ENCODE assay signal across 8 cellular contexts in the genomic region with DNA sequence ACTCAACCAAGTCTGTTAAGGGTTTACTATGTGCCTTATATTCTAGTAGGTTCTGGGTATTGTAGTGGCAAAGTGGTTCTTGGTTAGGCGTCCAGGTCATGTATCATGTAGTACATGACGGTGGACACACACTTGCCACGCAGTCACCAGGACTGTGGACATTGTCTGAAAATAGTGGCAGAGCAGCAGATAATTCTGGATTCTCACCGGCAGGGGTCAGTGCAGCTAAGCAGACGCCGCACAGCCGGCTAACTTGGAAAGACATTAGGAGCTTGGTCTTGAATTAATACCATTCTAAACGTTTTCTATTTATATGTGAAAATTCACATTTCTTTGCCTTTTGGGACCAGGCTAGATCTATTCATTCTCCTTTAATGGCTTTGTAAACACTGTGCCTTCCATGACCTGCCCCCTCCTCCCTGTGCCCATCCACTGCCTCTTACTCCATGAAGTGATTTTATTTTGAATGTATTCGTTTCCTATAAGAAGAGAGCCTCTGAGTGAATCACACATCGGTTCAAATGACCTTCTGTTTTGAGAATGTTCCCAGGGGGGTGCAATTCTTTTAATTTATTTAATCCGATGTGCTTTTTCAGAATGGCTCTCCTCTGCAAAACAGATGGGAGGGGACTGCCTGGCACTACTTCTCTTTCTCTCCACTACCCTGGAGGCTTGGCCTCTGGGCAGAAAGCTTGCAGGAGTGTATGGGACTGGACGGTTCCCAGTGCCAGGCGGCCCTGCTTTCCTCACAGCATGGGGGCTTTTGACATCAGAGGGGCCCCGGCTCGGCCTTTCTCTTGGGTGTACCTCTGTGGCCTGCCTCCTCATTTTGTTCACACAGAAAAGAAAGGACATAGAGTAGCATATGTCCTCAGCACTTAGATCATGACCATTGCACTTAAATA.
A peak's percentile ranks its signal among the peaks of the same experiment; 100 is the strongest.
DNase-seq lines count a peak whose midpoint lies in the region; ATAC-seq and TF ChIP-seq lines count a peak whose summit lies in the region.

No MANE protein-coding gene starts in this region.

- H3F3A ChIP-seq in DOHH2 (ENCODE audit: control insufficient read depth, insufficient read depth) = no peaks in the 10 kb centered on the region

- no peaks in the 10 kb centered on the region for H3K4me1 ChIP-seq in DOHH2 (ENCODE audit: control insufficient read depth, low read length)
- H3K4me1 ChIP-seq in SJSA1 (replicated peaks) = peaks cover 14% of the 10 kb centered on the region
- H3K4me1 ChIP-seq in endodermal cell (ENCODE audit: control insufficient read depth, insufficient read depth, low read length) = no peaks in the 10 kb centered on the region
- H3K4me1 ChIP-seq in tibial artery = peaks cover 0 to 8% (median 0%) of the 10 kb centered on the region in 4 donors

- H3K27me3 ChIP-seq in DOHH2 (ENCODE audit: control insufficient read depth, low read length) = no peaks in the 10 kb centered on the region
- no peaks in the 10 kb centered on the region for H3K27me3 ChIP-seq in SJSA1 (replicated peaks)
- no peaks in the 10 kb centered on the region for H3K27me3 ChIP-seq in endodermal cell (ENCODE audit: control insufficient read depth, insufficient read depth, low read length, poor library complexity, severe bottlenecking)
- H3K27me3 ChIP-seq in tibial artery = no peaks in the 10 kb centered on the region

- H3K4me3 ChIP-seq in DOHH2 (ENCODE audit: low read length) (no peak overlapping the region), SJSA1 (no peak overlapping the region), endodermal cell (ENCODE audit: low read length) (no peak overlapping the region), tibial artery (no peak overlapping the region)

- no peak overlapping the region for H3K9ac ChIP-seq in endodermal cell (ENCODE audit: extremely low read depth, low read length, poor library complexity, severe bottlenecking)

- 36 to 40% methylated on average over 8 to 14 of the region's 15 CpGs for WGBS in endodermal cell (ENCODE audit: insufficient coverage in 1 of 2, insufficient read length in 1 of 2), 2 experiments

- H3K27me3 Mint-ChIP-seq in endodermal cell (ENCODE audit: insufficient read depth) = no peaks in the 10 kb centered on the region
- H3K27me3 Mint-ChIP-seq in activated T-cell treated with anti-CD3 and anti-CD28 coated beads, Interleukin-2, amount 50 U/mL, for 4 hours (ENCODE audit: low read depth) = peaks cover 5% of the 10 kb centered on the region

- no peaks in the 10 kb centered on the region for H3K36me3 Mint-ChIP-seq in endodermal cell (ENCODE audit: low read depth)
- no peaks in the 10 kb centered on the region for H3K36me3 Mint-ChIP-seq in activated T-cell treated with anti-CD3 and anti-CD28 coated beads, Interleukin-2, amount 50 U/mL, for 4 hours (ENCODE audit: insufficient read depth)

- H3K79me2 ChIP-seq in DOHH2 (ENCODE audit: control insufficient read depth, low read length) = no peaks in the 10 kb centered on the region

- H3K36me3 ChIP-seq in DOHH2 (ENCODE audit: control insufficient read depth, low read length) = no peaks in the 10 kb centered on the region
- no peaks in the 10 kb centered on the region for H3K36me3 ChIP-seq in SJSA1
- no peaks in the 10 kb centered on the region for H3K36me3 ChIP-seq in endodermal cell (ENCODE audit: control insufficient read depth, insufficient read depth, low read length)
- no peaks in the 10 kb centered on the region for H3K36me3 ChIP-seq in tibial artery

- ATAC-seq in activated T-cell treated with anti-CD3 and anti-CD28 coated beads, Interleukin-2, amount 50 U/mL, for 4 hours = no peak

- H3K4me1 Mint-ChIP-seq in endodermal cell = no peaks in the 10 kb centered on the region
- H3K4me1 Mint-ChIP-seq in activated T-cell treated with anti-CD3 and anti-CD28 coated beads, Interleukin-2, amount 50 U/mL, for 4 hours (ENCODE audit: low read depth) = no peaks in the 10 kb centered on the region

- TF ChIP-seq CTCF in DOHH2 (IDR thresholded peaks at IDR 0.05; ENCODE audit: low read depth, low read length, poor library complexity, severe bottlenecking) (peak; percentile 77), GM20000 (IDR thresholded peaks at IDR 0.05; ENCODE audit: extremely low read depth, missing control alignments) (peak; percentile 75), endodermal cell (conservative IDR thresholded peaks at IDR 0.05) (peak; percentile 94), tibial artery (IDR thresholded peaks at IDR 0.05) (peak; percentile 67 to 70)

- intact Hi-C loops in tibial artery (cut with DNase I; ENCODE audit: low total_unique reads) = no loop called here

- no peak overlapping the region for H3K4me2 ChIP-seq in DOHH2 (ENCODE audit: low read length)

- no peak overlapping the region for H3K4me3 Mint-ChIP-seq in endodermal cell
- no peak overlapping the region for H3K4me3 Mint-ChIP-seq in activated T-cell treated with anti-CD3 and anti-CD28 coated beads, Interleukin-2, amount 50 U/mL, for 4 hours

- DNase-seq in GM20000 (ENCODE audit: low spot score) (peak; percentile 57), KBM-7 (peak; percentile 46), SJSA1 (ENCODE audit: low read depth in 1 of 2, low spot score in 2 of 2) (peak; percentile 36 to 47), endodermal cell (peak; percentile 88), midbrain (lab: John Stamatoyannopoulos, UW) (peak; percentile 84), tibial artery (peak; percentile 44 to 75)
- no peak for DNase-seq in activated T-cell treated with anti-CD3 and anti-CD28 coated beads, Interleukin-2, amount 50 U/mL, for 4 hours

- in situ Hi-C loops in KBM-7 (cut with MboI; ENCODE audit: low pct_unique_long_range_greater_than_20kb, low sequenced_read_pairs) = no loop called here

- H3K27ac Mint-ChIP-seq in endodermal cell = no peak overlapping the region

- H3K9me3 Mint-ChIP-seq in endodermal cell = peaks cover 2% of the 10 kb centered on the region
- peaks cover 5% of the 10 kb centered on the region for H3K9me3 Mint-ChIP-seq in activated T-cell treated with anti-CD3 and anti-CD28 coated beads, Interleukin-2, amount 50 U/mL, for 4 hours

- no peaks in the 10 kb centered on the region for H3K9me2 ChIP-seq in DOHH2 (replicated peaks; ENCODE audit: control insufficient read depth, low read length)

- H3K9me3 ChIP-seq in DOHH2 (ENCODE audit: control insufficient read depth, insufficient read depth, low read length) = no peaks in the 10 kb centered on the region
- no peaks in the 10 kb centered on the region for H3K9me3 ChIP-seq in SJSA1 (replicated peaks)
- no peaks in the 10 kb centered on the region for H3K9me3 ChIP-seq in endodermal cell (ENCODE audit: control insufficient read depth, low read length)
- H3K9me3 ChIP-seq in tibial artery = no peaks in the 10 kb centered on the region

- H3K27ac ChIP-seq in DOHH2 (ENCODE audit: low read depth, low read length) = no peak overlapping the region
- H3K27ac ChIP-seq in SJSA1 = no peak overlapping the region; the same call in 1 of the 2 replicates
- H3K27ac ChIP-seq in endodermal cell (ENCODE audit: low read depth, low read length) = no peak overlapping the region
- H3K27ac ChIP-seq in tibial artery = no peak overlapping the region

- H4K20me1 ChIP-seq in DOHH2 (ENCODE audit: control insufficient read depth, insufficient read depth, low read depth, low read length) = no peaks in the 10 kb centered on the region
